In the genomic region with DNA sequence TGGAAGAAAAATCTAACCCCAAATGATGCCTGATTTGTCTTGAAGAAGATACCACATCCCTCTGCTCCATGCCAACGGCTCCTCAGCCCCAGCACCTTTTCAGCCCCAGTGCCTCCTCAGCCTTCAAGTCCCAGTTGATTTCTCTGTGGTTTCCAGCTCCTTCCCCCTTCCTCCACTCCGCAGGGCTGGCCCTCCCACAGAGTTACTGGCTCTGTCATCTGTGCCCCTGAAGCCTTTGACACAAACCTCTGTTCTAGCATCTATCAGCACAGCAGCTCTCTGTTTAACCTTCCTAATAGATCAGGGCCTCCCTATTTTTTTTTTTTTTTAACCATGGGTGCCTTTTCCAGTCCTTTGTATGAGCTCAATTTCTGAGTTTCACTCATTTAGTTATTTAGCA, we compare ENCODE assay signal across 10 cellular contexts.
A peak's percentile ranks its signal among the peaks of the same experiment; 100 is the strongest.
DNase-seq lines count a peak whose midpoint lies in the region; ATAC-seq and TF ChIP-seq lines count a peak whose summit lies in the region.
"Had no signal": no experiment of that assay in that cellular context is flagged by ENCODE, and none has a peak within 500 bp of the region (broad histone marks: within the 10 kb centered on the region; RNA-seq: fewer than 3 reads in every experiment).

No MANE protein-coding gene starts in this region.

- CTCF ChIA-PET in activated B cell treated with CpG ODN at 0.5 μM for 24 hours (lab: Charles Lee), result interaction anchor here (1.3 kb wide), 1 partner anchor 9 kb away, joined by 3 read pairs; no protein-coding TSS in a partner anchor

- DNase-seq in NCI-H146 (lab: John Stamatoyannopoulos, UW) (peak; percentile 19), NCI-H146 treated with DMSO at 0.1 percent for 48 hours (lab: John Stamatoyannopoulos, UW; ENCODE audit: unreplicated experiment) (no peak), activated B cell treated with CpG ODN at 0.5 μM for 24 hours (no peak), retina (peak; percentile 51), NCI-H1105 (lab: John Stamatoyannopoulos, UW) (no peak), A172 (ENCODE audit: low spot score) (no peak)
- no peak for DNase-seq in activated CD8-positive, alpha-beta memory T cell treated with anti-CD3 and anti-CD28 coated beads, Interleukin-2, amount 50 U/mL, for 4 hours
- DNase-seq: aorta, WERI-Rb-1 had no signal

- H3K27me3 Mint-ChIP-seq in activated B cell treated with CpG ODN at 0.5 μM for 24 hours, result no peaks in the 10 kb centered on the region

- ATAC-seq in HG02798 (IDR thresholded peaks at IDR 0.05; ENCODE audit: poor library complexity, unreplicated experiment) (peak; percentile 40), activated B cell treated with CpG ODN at 0.5 μM for 24 hours (ENCODE audit: low read depth) (peak; percentile 50)

- H3K36me3 Mint-ChIP-seq in activated B cell treated with CpG ODN at 0.5 μM for 24 hours (ENCODE audit: low read depth), result no peaks in the 10 kb centered on the region

- POLR2A ChIA-PET in activated B cell treated with CpG ODN at 0.5 μM for 24 hours (lab: Charles Lee), result interaction anchor here (0.9 to 1.8 kb wide), 3 partner anchors 8 to 63 kb away, joined by 3 to 5 read pairs (median 5); no protein-coding TSS in a partner anchor

- no peak for TF ChIP-seq CTCF in activated B cell treated with CpG ODN at 0.5 μM for 24 hours (IDR thresholded peaks at IDR 0.05)

- H3K27ac Mint-ChIP-seq in activated B cell treated with CpG ODN at 0.5 μM for 24 hours, result no peak overlapping the region

- no peaks in the 10 kb centered on the region for H3K9me3 Mint-ChIP-seq in activated B cell treated with CpG ODN at 0.5 μM for 24 hours

- H3K4me3 Mint-ChIP-seq in activated B cell treated with CpG ODN at 0.5 μM for 24 hours, result no peak overlapping the region

- intact Hi-C loops in activated B cell treated with CpG ODN at 0.5 μM for 24 hours (cut with micrococcal nuclease), result no loop called here

- H3K4me1 Mint-ChIP-seq in activated B cell treated with CpG ODN at 0.5 μM for 24 hours, result peaks cover 27% of the 10 kb centered on the region

Comparison
In these comparisons a context has a peak if more than half of its experiments do, and no peak if none do; other contexts are left out.
1. DNase-seq: peak in NCI-H146 (single experiment) and retina (single experiment); none in NCI-H146 treated with DMSO at 0.1 percent for 48 hours (single experiment), activated B cell treated with CpG ODN at 0.5 μM for 24 hours (single experiment), NCI-H1105 (single experiment), activated CD8-positive, alpha-beta memory T cell treated with anti-CD3 and anti-CD28 coated beads, Interleukin-2, amount 50 U/mL, for 4 hours (single experiment) and A172 (single experiment).